20 cellular contexts compared by ENCODE assay signal in the genomic region with DNA sequence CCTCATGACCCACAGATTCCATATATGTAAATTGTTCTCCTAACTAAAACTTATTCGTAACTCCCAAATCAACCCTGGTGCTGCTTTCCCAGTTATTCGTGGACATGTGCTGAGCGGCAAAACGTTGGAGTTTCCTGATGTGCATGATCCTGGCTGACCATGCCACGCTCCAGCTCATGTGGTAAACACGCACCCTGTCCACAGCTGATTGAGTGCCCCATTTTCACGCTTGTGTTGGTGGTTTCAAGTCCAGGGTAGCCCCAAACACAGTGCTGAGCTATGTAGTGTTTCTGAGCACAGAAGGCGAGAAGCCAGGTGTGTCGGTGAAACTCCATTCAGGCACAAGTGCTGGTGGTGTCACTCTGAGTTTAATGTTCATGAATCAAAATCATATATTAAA.
"Had no signal": no experiment of that assay in that cellular context is flagged by ENCODE, and none has a peak within 500 bp of the region (broad histone marks: within the 10 kb centered on the region; RNA-seq: fewer than 3 reads in every experiment).

No MANE protein-coding gene starts in this region.

- H3K4me3 ChIP-seq: MG63, SJSA1, SK-N-MC had no signal

- H3K36me3 ChIP-seq: MG63, SJSA1 had no signal

- DNase-seq: Karpas-422, KG1, MG63, NCI-H1092, NCI-H1105 treated with DMSO at 0.1 percent for 48 hours, NCI-H1417 treated with DMSO at 0.1 percent for 48 hours, NCI-H146, NCI-H1694 treated with DMSO at 0.1 percent for 48 hours, NCI-H1930, NCI-H2081, NCI-H2107, NCI-H2227 treated with DMSO at 0.1 percent for 48 hours, NCI-H524, NCI-H526 treated with DMSO at 0.1 percent for 48 hours, NCI-H748 treated with DMSO at 0.1 percent for 48 hours, Right ventricle myocardium superior, RPMI8226, SIG-M5 had no signal

- H3K27me3 ChIP-seq: MG63, SJSA1 had no signal

- H3K4me1 ChIP-seq: SJSA1 had no signal

- H3K9me3 ChIP-seq: MG63, SJSA1 had no signal

- H3K27ac ChIP-seq: SJSA1, SK-N-MC had no signal
